24 cellular contexts compared by ENCODE assay signal in genomic region chr21:42929969-42930368, GRCh38. TPM values are rescaled to one million over a fixed set of nuclear protein-coding genes. Genes with fewer than 3 reads are reported as not detected.
DNase-seq lines count a peak whose midpoint lies in the region; FAIRE-seq and TF ChIP-seq lines count a peak whose summit lies in the region.
"Had no signal": no experiment of that assay in that cellular context is flagged by ENCODE, and none has a peak within 500 bp of the region (broad histone marks: within the 10 kb centered on the region; RNA-seq: fewer than 3 reads in every experiment).

No MANE protein-coding gene starts in this region.

- H3K4ac ChIP-seq in H1 (replicated peaks; ENCODE audit: insufficient read length, low read depth, low read length), result no peak overlapping the region
- peak overlapping the region; percentile 9 for H3K4ac ChIP-seq in trophoblast cell (ENCODE audit: low read depth, low read length)

- H3K23ac ChIP-seq in H1 (ENCODE audit: insufficient read length) (no peak overlapping the region), trophoblast cell (ENCODE audit: low read length) (no peak overlapping the region)

- H4K91ac ChIP-seq in H1 (replicated peaks; ENCODE audit: insufficient read length, low read length) (no peak overlapping the region), trophoblast cell (ENCODE audit: low read depth, low read length) (peak overlapping the region; percentile 97)

- TF ChIP-seq CTCF in Caco-2 (IDR thresholded peaks at IDR 0.05; ENCODE audit: insufficient read depth in 1 of 2, low read depth in 1 of 2, low read length in 1 of 2, severe bottlenecking in 1 of 2, unreplicated experiment in 1 of 2) (no peak), H1 (IDR thresholded peaks at IDR 0.05; ENCODE audit: control extremely low read depth in 1 of 3, insufficient read depth in 1 of 3, low read depth in 1 of 3, low read length in 3 of 3) (no peak)

- H2AFZ ChIP-seq in H1 (ENCODE audit: low read length) (no peak overlapping the region), trophoblast cell (ENCODE audit: insufficient read depth, low read length, poor library complexity) (no peak overlapping the region), Karpas-422 (ENCODE audit: low read length) (no peak overlapping the region)

- H3K27me3 ChIP-seq in Caco-2 (replicated peaks; ENCODE audit: control insufficient read depth, insufficient read depth, low read length) (no peaks in the 10 kb centered on the region), H1 (replicated peaks in 1 of 4; ENCODE audit: control insufficient read depth in 3 of 4, extremely low read depth in 1 of 4, insufficient read depth in 3 of 4, low read length in 3 of 4) (no peaks in the 10 kb centered on the region), trophoblast cell (ENCODE audit: insufficient read depth, low read length) (no peaks in the 10 kb centered on the region), H7 (ENCODE audit: control insufficient read depth, insufficient read depth, low read length) (no peaks in the 10 kb centered on the region), Karpas-422 (ENCODE audit: low read length) (no peaks in the 10 kb centered on the region)
- H3K27me3 ChIP-seq: MG63, SJSA1 had no signal

- peaks cover 44% of the 10 kb centered on the region for H3K4me1 ChIP-seq in Caco-2
- peaks cover 0 to 12% (median 8%) of the 10 kb centered on the region in 4 experiments; a peak in 5 of 7 replicates for H3K4me1 ChIP-seq in H1 (replicated peaks in 1 of 4; ENCODE audit: control insufficient read depth in 3 of 4, insufficient read depth in 4 of 4, low read length in 3 of 4)
- H3K4me1 ChIP-seq in trophoblast cell (ENCODE audit: control insufficient read depth in 1 of 2, insufficient read depth in 2 of 2, low read length in 2 of 2), result peaks cover 21 to 33% of the 10 kb centered on the region in 2 experiments
- peaks cover 4% of the 10 kb centered on the region; the same call in 1 of the 2 replicates for H3K4me1 ChIP-seq in Karpas-422 (ENCODE audit: low read length)

- H2BK5ac ChIP-seq in H1 (ENCODE audit: low read depth, low read length) (peak overlapping the region; percentile 62), trophoblast cell (ENCODE audit: low read depth, low read length, poor library complexity) (peak overlapping the region; percentile 97)

- BruUV-seq in Caco-2 (replicated peaks; lab: Mats Ljungman, UMichigan), result no TSS peak

- no peak for TF ChIP-seq POLR2A in H1 (IDR thresholded peaks at IDR 0.05; ENCODE audit: control extremely low read depth in 1 of 2, low read depth in 2 of 2, low read length in 2 of 2)

- H3K4me3 ChIP-seq in Caco-2 (ENCODE audit: low read depth, low read length), result no peak overlapping the region
- H3K4me3 ChIP-seq in H1 (ENCODE audit: extremely low read depth in 1 of 4, insufficient read depth in 2 of 4, low read depth in 3 of 4, low read length in 4 of 4), result no peak overlapping the region
- no peak overlapping the region for H3K4me3 ChIP-seq in trophoblast cell (ENCODE audit: low read depth, low read length)
- H3K4me3 ChIP-seq in H7 (ENCODE audit: insufficient read depth, low read depth, low read length), result no peak overlapping the region
- H3K4me3 ChIP-seq in Karpas-422 (ENCODE audit: low read length), result no peak overlapping the region
- H3K4me3 ChIP-seq: MG63, SJSA1 had no signal

- no peak overlapping the region for H2BK15ac ChIP-seq in H1 (ENCODE audit: low read length)

- peak overlapping the region; percentile 68; the same call in 1 of the 2 replicates for H2BK20ac ChIP-seq in H1 (ENCODE audit: low read length)

- no peak for TF ChIP-seq RAD21 in H1 (IDR thresholded peaks at IDR 0.05 in 1 of 2, conservative IDR thresholded peaks at IDR 0.05 in 1 of 2; ENCODE audit: low read depth in 2 of 2, low read length in 2 of 2)

- H4K20me1 ChIP-seq in H1 (replicated peaks in 1 of 2; ENCODE audit: control insufficient read depth in 1 of 2, insufficient read depth in 2 of 2, low read length in 2 of 2), result no peaks in the 10 kb centered on the region
- H4K20me1 ChIP-seq in Karpas-422 (ENCODE audit: insufficient read depth, low read depth, low read length), result no peaks in the 10 kb centered on the region

- no peak for TF ChIP-seq EP300 in H1 (IDR thresholded peaks at IDR 0.05; ENCODE audit: borderline replicate concordance in 1 of 2, low read depth in 2 of 2, low read length in 2 of 2)

- no peaks in the 10 kb centered on the region for H3K9me3 Mint-ChIP-seq in Caco-2 (ENCODE audit: unreplicated experiment)
- H3K9me3 Mint-ChIP-seq: CD8-positive, alpha-beta memory T cell; IgD-negative memory B cell had no signal

- H3K23me2 ChIP-seq in H1 (ENCODE audit: low read depth, low read length), result no peaks in the 10 kb centered on the region; the same call in 1 of the 2 replicates

- H3K79me2 ChIP-seq in H1 (ENCODE audit: control insufficient read depth in 1 of 2, insufficient read depth in 2 of 2, low read length in 2 of 2), result no peaks in the 10 kb centered on the region; a peak in 1 of 4 replicates
- peaks cover 25% of the 10 kb centered on the region for H3K79me2 ChIP-seq in trophoblast cell (ENCODE audit: control insufficient read depth, insufficient read depth, low read length, poor library complexity)
- no peaks in the 10 kb centered on the region for H3K79me2 ChIP-seq in Karpas-422 (ENCODE audit: low read length)

- POLR2A ChIA-PET in Caco-2 (lab: Charles Lee), result no interaction called here
- POLR2A ChIA-PET in HEK293T (lab: Yijun Ruan, JAX), result no interaction called here
- POLR2A ChIA-PET in H1 (lab: Charles Lee; ENCODE audit: partially characterized antibody), result interaction anchor here (1.0 to 2.2 kb wide), 2 partner anchors 9 to 50 kb away, joined by 3 to 12 read pairs; no protein-coding TSS in a partner anchor

- no peak overlapping the region for H3K9ac ChIP-seq in H1 (replicated peaks in 1 of 4; ENCODE audit: extremely low read depth in 1 of 4, low read depth in 3 of 4, low read length in 3 of 4)
- no peak overlapping the region for H3K9ac ChIP-seq in trophoblast cell (ENCODE audit: low read length)
- H3K9ac ChIP-seq in Karpas-422 (ENCODE audit: low read length), result no peak overlapping the region

- no peaks in the 10 kb centered on the region for H3K79me1 ChIP-seq in H1 (ENCODE audit: low read depth, low read length)
- H3K79me1 ChIP-seq in trophoblast cell (ENCODE audit: low read length), result peaks cover 61% of the 10 kb centered on the region

- H3K4me1 Mint-ChIP-seq in Caco-2 (ENCODE audit: low read depth, unreplicated experiment), result peaks cover 14% of the 10 kb centered on the region
- H3K4me1 Mint-ChIP-seq: CD8-positive, alpha-beta memory T cell had no signal

- H3K14ac ChIP-seq in H1 (ENCODE audit: insufficient read length) (no peak overlapping the region), trophoblast cell (ENCODE audit: low read length) (peak overlapping the region; percentile 26)

- no peak overlapping the region for H3K4me2 ChIP-seq in H1 (ENCODE audit: insufficient read depth in 1 of 2, low read depth in 2 of 2, low read length in 2 of 2)
- H3K4me2 ChIP-seq in trophoblast cell (ENCODE audit: low read length), result no peak overlapping the region
- no peak overlapping the region for H3K4me2 ChIP-seq in Karpas-422 (ENCODE audit: low read depth, low read length, poor library complexity, severe bottlenecking)

- no peak overlapping the region for H3K56ac ChIP-seq in H1 (replicated peaks; ENCODE audit: insufficient read length, low read depth, low read length)

- no peak overlapping the region for H4K12ac ChIP-seq in trophoblast cell (ENCODE audit: low read depth, low read length)

- WGBS in H1 (ENCODE audit: extremely low coverage in 1 of 2, insufficient coverage in 1 of 2, insufficient read length in 1 of 2, insufficient replicate concordance in 2 of 2, low coverage in 1 of 2, low lambda C conversion rate in 2 of 2, missing lambda C conversion rate in 1 of 2), 2 experiments, result 94% methylated on average over 3 of the region's 3 CpGs; no CpG with 5 or more reads in 1 of the 2 experiments
- no CpG with 5 or more reads among the region's 3 CpGs for WGBS in trophoblast cell (ENCODE audit: extremely low coverage, insufficient coverage, insufficient read length)

- H3K4me3 Mint-ChIP-seq in Caco-2 (ENCODE audit: unreplicated experiment), result no peak overlapping the region
- H3K4me3 Mint-ChIP-seq: CD8-positive, alpha-beta memory T cell had no signal

- H3K9me2 ChIP-seq in Karpas-422 (replicated peaks; ENCODE audit: insufficient read depth, low read length), result no peaks in the 10 kb centered on the region

- DNase-seq in Caco-2 (no peak), HEK293T (ENCODE audit: extremely low spot score) (no peak), H1 (ENCODE audit: low read depth in 1 of 2, low spot score in 2 of 2) (no peak), trophoblast cell (no peak), H7 (no peak), Karpas-422 (no peak), glomerular visceral epithelial cell (ENCODE audit: extremely low spot score) (no peak)
- DNase-seq: 8988T; AML-193; C1 segment of cervical spinal cord; CD8-positive, alpha-beta memory T cell; DMS53; MG63; NCI-H1417; NCI-H1694 treated with DMSO at 0.1 percent for 48 hours; NCI-H2081 treated with DMSO at 0.1 percent for 48 hours; NCI-H446 treated with DMSO at 0.1 percent for 48 hours; NCI-H526 treated with DMSO at 0.1 percent for 48 hours had no signal

- H3K27me3 Mint-ChIP-seq in Caco-2 (ENCODE audit: insufficient read depth, unreplicated experiment), result no peaks in the 10 kb centered on the region
- H3K27me3 Mint-ChIP-seq: CD8-positive, alpha-beta memory T cell; IgD-negative memory B cell had no signal

- no peak overlapping the region for H4K8ac ChIP-seq in H1 (ENCODE audit: extremely low read depth, insufficient read depth, low read length)
- no peak overlapping the region for H4K8ac ChIP-seq in trophoblast cell (ENCODE audit: low read depth, low read length)

- peak overlapping the region; percentile 51 for H2BK12ac ChIP-seq in H1 (ENCODE audit: low read depth, low read length)
- peak overlapping the region; percentile 92 for H2BK12ac ChIP-seq in trophoblast cell (ENCODE audit: low read length)

- H2BK120ac ChIP-seq in H1 (replicated peaks; ENCODE audit: low read depth, low read length) (peak overlapping the region; percentile 41), trophoblast cell (ENCODE audit: insufficient read depth, low read length, poor library complexity) (peak overlapping the region; percentile 90)

- H2AK5ac ChIP-seq in H1 (ENCODE audit: low read depth, low read length) (peak overlapping the region; percentile 29), trophoblast cell (ENCODE audit: low read length) (peak overlapping the region; percentile 85)

- CTCF ChIA-PET in Caco-2 (lab: Charles Lee), result no interaction called here
- CTCF ChIA-PET in HEK293T (lab: Yijun Ruan, JAX), result no interaction called here
- CTCF ChIA-PET in H1 (lab: Charles Lee; ENCODE audit: partially characterized antibody), result no interaction called here

- H3K36me3 Mint-ChIP-seq in Caco-2 (ENCODE audit: insufficient read depth, unreplicated experiment), result peaks cover 52% of the 10 kb centered on the region
- H3K36me3 Mint-ChIP-seq: CD8-positive, alpha-beta memory T cell; IgD-negative memory B cell had no signal

- H3K36me3 ChIP-seq in Caco-2 (ENCODE audit: control insufficient read depth, insufficient read depth, low read length) (no peaks in the 10 kb centered on the region), H1 (ENCODE audit: control insufficient read depth in 2 of 4, insufficient read depth in 4 of 4, low read length in 3 of 4) (no peaks in the 10 kb centered on the region), trophoblast cell (ENCODE audit: control insufficient read depth in 1 of 2, insufficient read depth in 2 of 2, low read length in 2 of 2) (peaks cover 0 to 2% of the 10 kb centered on the region in 2 experiments), H7 (replicated peaks; ENCODE audit: control insufficient read depth, insufficient read depth, low read length) (no peaks in the 10 kb centered on the region), Karpas-422 (ENCODE audit: insufficient read depth, low read length) (no peaks in the 10 kb centered on the region)
- H3K36me3 ChIP-seq: MG63, SJSA1 had no signal

- no peaks in the 10 kb centered on the region for H3K9me3 ChIP-seq in Caco-2
- H3K9me3 ChIP-seq in H1 (ENCODE audit: insufficient read depth in 2 of 2, low read depth in 1 of 2, low read length in 1 of 2), result no peaks in the 10 kb centered on the region
- no peaks in the 10 kb centered on the region for H3K9me3 ChIP-seq in trophoblast cell (ENCODE audit: insufficient read depth, low read depth, low read length)
- H3K9me3 ChIP-seq in Karpas-422 (ENCODE audit: low read length), result no peaks in the 10 kb centered on the region
- H3K9me3 ChIP-seq: MG63, SJSA1 had no signal

- H3K27ac Mint-ChIP-seq in Caco-2 (ENCODE audit: unreplicated experiment), result peak overlapping the region; percentile 99
- H3K27ac Mint-ChIP-seq: IgD-negative memory B cell had no signal

- H4K5ac ChIP-seq in H1 (ENCODE audit: insufficient read length, low read depth, low read length), result no peak overlapping the region

- peak overlapping the region; percentile 60; the same call in 1 of the 2 replicates for H3K18ac ChIP-seq in H1 (ENCODE audit: extremely low read depth, low read length)
- peak overlapping the region; percentile 74 for H3K18ac ChIP-seq in trophoblast cell (ENCODE audit: low read length)

- H3K27ac ChIP-seq in H1 (ENCODE audit: low read depth, low read length), result no peak overlapping the region
- H3K27ac ChIP-seq in trophoblast cell (ENCODE audit: low read depth, low read length), result peak overlapping the region; percentile 98
- H3K27ac ChIP-seq in Karpas-422 (ENCODE audit: low read length), result no peak overlapping the region
- H3K27ac ChIP-seq: SJSA1 had no signal

- intact Hi-C loops in Caco-2 (cut with micrococcal nuclease; ENCODE audit: unreplicated experiment), result no loop called here

- no peak for FAIRE-seq in H1 (lab: Jason Lieb, UNC)
- FAIRE-seq: H54, HTR-8/SVneo had no signal

RNA-seq across cellular contexts. Expression of gene ERVH48-1, which starts 4.5 kb away (rescaled TPM):
- total RNA-seq in Caco-2 (2022), result 37.9 and 47.7 TPM in 2 replicates
- 14.9 and 17.7 TPM in 2 replicates for total RNA-seq in H1 (2021; fragmentation: NEBNext Ultra II Directional; extraction: Animal tissue kit (Norgen Biotek cat#: 25700))
- 4.0 and 4.2 TPM in 2 replicates for polyA plus RNA-seq in H1 (2011; rRNA removed)
- 5.6 TPM for polyA plus RNA-seq in H1 (2011; cell fraction: cytosol; rRNA removed)
- 4.1 TPM for polyA plus RNA-seq in H1 (2011; cell fraction: nucleus; rRNA removed)
- polyA plus RNA-seq in H1 (2012, experiment 1 of 2), result 5.0 to 5.6 TPM (median 5.4 TPM) in 4 replicates
- 2.3 TPM for polyA plus RNA-seq in H1 (2012, experiment 2 of 2)
- polyA plus RNA-seq in H1 (2013, experiment 1 of 2), result 95.5 TPM
- polyA plus RNA-seq in H1 (2013, experiment 2 of 2), result 113 TPM
- 2.5 and 3.7 TPM in 2 replicates for polyA minus RNA-seq in H1 (2011; rRNA and poly(A)+ RNA removed)
- polyA minus RNA-seq in H1 (2011; cell fraction: cytosol; rRNA and poly(A)+ RNA removed), result 2.5 TPM
- polyA minus RNA-seq in H1 (2011; cell fraction: nucleus; rRNA and poly(A)+ RNA removed), result 1.2 TPM
- 132 and 143 TPM in 2 replicates for polyA plus RNA-seq in trophoblast cell (2013)
- total RNA-seq in H7 (2014; rRNA removed; shearing (Covaris generic)), result 42.9 and 57.1 TPM in 2 replicates
- total RNA-seq in Karpas-422 (2014; rRNA removed; shearing (Covaris generic); ENCODE audit: low replicate concordance), result not detected in 2 replicates
- total RNA-seq: CD8-positive, alpha-beta memory T cell; LHCN-M2; Right ventricle myocardium inferior; SJSA1 had no signal
- polyA plus RNA-seq: CD8-positive, alpha-beta memory T cell; IgD-negative memory B cell had no signal

RNA-seq across cellular contexts. Expression of gene NDUFV3, which starts 36.9 kb away (rescaled TPM):
- total RNA-seq in Caco-2 (2022), result 32.5 and 33.8 TPM in 2 replicates
- 44.4 and 47.1 TPM in 2 replicates for total RNA-seq in H1 (2021; fragmentation: NEBNext Ultra II Directional; extraction: Animal tissue kit (Norgen Biotek cat#: 25700))
- polyA plus RNA-seq in H1 (2011; rRNA removed), result 17.0 and 18.2 TPM in 2 replicates
- polyA plus RNA-seq in H1 (2011; cell fraction: cytosol; rRNA removed), result 23.3 TPM
- 23.3 TPM for polyA plus RNA-seq in H1 (2011; cell fraction: nucleus; rRNA removed)
- 27.5 to 34.5 TPM (median 31.8 TPM) in 4 replicates for polyA plus RNA-seq in H1 (2012, experiment 1 of 2)
- 22.5 TPM for polyA plus RNA-seq in H1 (2012, experiment 2 of 2)
- 40.8 TPM for polyA plus RNA-seq in H1 (2013, experiment 1 of 2)
- 37.8 TPM for polyA plus RNA-seq in H1 (2013, experiment 2 of 2)
- 12.9 and 14.9 TPM in 2 replicates for polyA minus RNA-seq in H1 (2011; rRNA and poly(A)+ RNA removed)
- 19.4 TPM for polyA minus RNA-seq in H1 (2011; cell fraction: cytosol; rRNA and poly(A)+ RNA removed)
- 12.8 TPM for polyA minus RNA-seq in H1 (2011; cell fraction: nucleus; rRNA and poly(A)+ RNA removed)
- 27.2 and 27.8 TPM in 2 replicates for polyA plus RNA-seq in trophoblast cell (2013)
- 40.5 and 41.9 TPM in 2 replicates for total RNA-seq in H7 (2014; rRNA removed; shearing (Covaris generic))
- total RNA-seq in Karpas-422 (2014; rRNA removed; shearing (Covaris generic); ENCODE audit: low replicate concordance), result 10.7 and 21.0 TPM in 2 replicates

RNA-seq across cellular contexts. Expression of gene PKNOX1, which starts 44.4 kb away (rescaled TPM):
- total RNA-seq in Caco-2 (2022), result 10.7 TPM in 2 replicates
- 31.3 and 31.9 TPM in 2 replicates for total RNA-seq in H1 (2021; fragmentation: NEBNext Ultra II Directional; extraction: Animal tissue kit (Norgen Biotek cat#: 25700))
- polyA plus RNA-seq in H1 (2011; rRNA removed), result 20.4 and 30.7 TPM in 2 replicates
- 36.3 TPM for polyA plus RNA-seq in H1 (2011; cell fraction: cytosol; rRNA removed)
- 27.8 TPM for polyA plus RNA-seq in H1 (2011; cell fraction: nucleus; rRNA removed)
- 15.7 to 22.7 TPM (median 18.7 TPM) in 4 replicates for polyA plus RNA-seq in H1 (2012, experiment 1 of 2)
- 5.0 TPM for polyA plus RNA-seq in H1 (2012, experiment 2 of 2)
- 10.9 TPM for polyA plus RNA-seq in H1 (2013, experiment 1 of 2)
- polyA plus RNA-seq in H1 (2013, experiment 2 of 2), result 9.7 TPM
- 56.6 and 90.5 TPM in 2 replicates for polyA minus RNA-seq in H1 (2011; rRNA and poly(A)+ RNA removed)
- 19.1 TPM for polyA minus RNA-seq in H1 (2011; cell fraction: cytosol; rRNA and poly(A)+ RNA removed)
- 56.2 TPM for polyA minus RNA-seq in H1 (2011; cell fraction: nucleus; rRNA and poly(A)+ RNA removed)
- 13.4 and 13.7 TPM in 2 replicates for polyA plus RNA-seq in trophoblast cell (2013)
- 17.7 and 20.0 TPM in 2 replicates for total RNA-seq in H7 (2014; rRNA removed; shearing (Covaris generic))
- 19.7 and 28.1 TPM in 2 replicates for total RNA-seq in Karpas-422 (2014; rRNA removed; shearing (Covaris generic); ENCODE audit: low replicate concordance)

RNA-seq across cellular contexts. Expression of gene WDR4, which starts 50.6 kb away (rescaled TPM):
- total RNA-seq in Caco-2 (2022), result 35.0 and 35.4 TPM in 2 replicates
- total RNA-seq in H1 (2021; fragmentation: NEBNext Ultra II Directional; extraction: Animal tissue kit (Norgen Biotek cat#: 25700)), result 43.1 and 47.8 TPM in 2 replicates
- 28.9 and 45.5 TPM in 2 replicates for polyA plus RNA-seq in H1 (2011; rRNA removed)
- 35.0 TPM for polyA plus RNA-seq in H1 (2011; cell fraction: cytosol; rRNA removed)
- 77.6 TPM for polyA plus RNA-seq in H1 (2011; cell fraction: nucleus; rRNA removed)
- 25.0 to 41.3 TPM (median 37.5 TPM) in 4 replicates for polyA plus RNA-seq in H1 (2012, experiment 1 of 2)
- polyA plus RNA-seq in H1 (2012, experiment 2 of 2), result 25.2 TPM
- 19.7 TPM for polyA plus RNA-seq in H1 (2013, experiment 1 of 2)
- 20.5 TPM for polyA plus RNA-seq in H1 (2013, experiment 2 of 2)
- polyA minus RNA-seq in H1 (2011; rRNA and poly(A)+ RNA removed), result 47.7 and 48.4 TPM in 2 replicates
- 20.1 TPM for polyA minus RNA-seq in H1 (2011; cell fraction: cytosol; rRNA and poly(A)+ RNA removed)
- polyA minus RNA-seq in H1 (2011; cell fraction: nucleus; rRNA and poly(A)+ RNA removed), result 70.6 TPM
- polyA plus RNA-seq in trophoblast cell (2013), result 9.7 and 10.0 TPM in 2 replicates
- 12.9 and 15.3 TPM in 2 replicates for total RNA-seq in H7 (2014; rRNA removed; shearing (Covaris generic))
- 15.3 and 24.9 TPM in 2 replicates for total RNA-seq in Karpas-422 (2014; rRNA removed; shearing (Covaris generic); ENCODE audit: low replicate concordance)

Comparison
In these comparisons a context has a peak if more than half of its experiments do, and no peak if none do; other contexts are left out.
1. RNA of gene ERVH48-1, which starts 4.5 kb away (total RNA-seq): 42.9 to 57.1 TPM in H7, 37.9 to 47.7 TPM in Caco-2 and 14.9 to 17.7 TPM in H1; not detected in Karpas-422; every median in the first group is over 10 times any median in the second.